Comparison of ENCODE assay signal across 1 cellular context in the genomic region with DNA sequence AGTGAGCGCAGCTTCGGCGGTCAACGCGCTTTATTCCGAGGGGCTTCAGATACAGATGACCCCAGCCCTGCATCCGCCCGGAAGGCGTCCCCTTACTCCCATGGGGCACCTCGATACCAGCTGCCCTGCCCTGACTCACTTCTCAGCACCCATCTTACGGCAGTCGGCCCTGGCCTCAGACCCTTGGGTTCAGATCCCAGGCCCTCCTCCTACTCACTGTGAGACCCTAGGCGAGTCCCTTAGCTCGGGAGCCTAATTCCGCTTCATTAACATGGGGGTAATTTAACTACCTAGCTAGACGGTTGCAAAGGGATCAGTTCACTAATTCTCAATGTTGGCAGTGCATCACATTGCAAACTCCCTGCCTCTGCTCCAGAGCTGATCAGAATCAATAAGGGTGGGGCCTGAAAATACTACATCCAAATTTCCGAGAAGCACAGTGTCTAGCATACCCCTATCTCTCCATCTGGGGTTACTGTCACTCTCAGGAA.
TF ChIP-seq lines count a peak whose summit lies in the region.

No MANE protein-coding gene starts in this region.

TF ChIP-seq in K562, 482 proteins besides CTCF, POLR2A, EP300 and RAD21 (continues in another document):
- TF ChIP-seq SFPQ (IDR thresholded peaks at IDR 0.05; ENCODE audit: low read depth, low read length), result no peak
- peak; percentile 56 for TF ChIP-seq RBBP5 (IDR thresholded peaks at IDR 0.05; ENCODE audit: borderline replicate concordance, insufficient read depth, low read length, poor library complexity, severe bottlenecking)
- TF ChIP-seq NFATC3 (IDR thresholded peaks at IDR 0.05), result no peak
- TF ChIP-seq HMGXB4 (CRISPR knock-in tag; IDR thresholded peaks at IDR 0.05), result peak; percentile 25; the same call in 1 of the 2 replicates
- TF ChIP-seq POLR2AphosphoS2 (IDR thresholded peaks at IDR 0.05; ENCODE audit: low read length), result peak; percentile 10; the same call in 1 of the 2 replicates
- TF ChIP-seq NEUROD1 (IDR thresholded peaks at IDR 0.05; ENCODE audit: borderline replicate concordance, low read depth, low read length, partially characterized antibody), result no peak
- no peak for TF ChIP-seq ZNF512 (tag; IDR thresholded peaks at IDR 0.05)
- 0 out of 2 replicates have a peak, but pooled peaks have one; percentile 91 for TF ChIP-seq ZNF778 (CRISPR knock-in tag; IDR thresholded peaks at IDR 0.05)
- peak; percentile 62; the same call in 1 of the 2 replicates for TF ChIP-seq RBFOX2 (IDR thresholded peaks at IDR 0.05; ENCODE audit: low read depth, low read length)
- TF ChIP-seq KAT7 (CRISPR knock-in tag; IDR thresholded peaks at IDR 0.05; ENCODE audit: borderline replicate concordance), result peak; percentile 64; the same call in 1 of the 2 replicates
- TF ChIP-seq, protein P1, sequence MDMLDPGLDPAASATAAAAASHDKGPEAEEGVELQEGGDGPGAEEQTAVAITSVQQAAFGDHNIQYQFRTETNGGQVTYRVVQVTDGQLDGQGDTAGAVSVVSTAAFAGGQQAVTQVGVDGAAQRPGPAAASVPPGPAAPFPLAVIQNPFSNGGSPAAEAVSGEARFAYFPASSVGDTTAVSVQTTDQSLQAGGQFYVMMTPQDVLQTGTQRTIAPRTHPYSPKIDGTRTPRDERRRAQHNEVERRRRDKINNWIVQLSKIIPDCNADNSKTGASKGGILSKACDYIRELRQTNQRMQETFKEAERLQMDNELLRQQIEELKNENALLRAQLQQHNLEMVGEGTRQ (CRISPR knock-in tag; IDR thresholded peaks at IDR 0.05), result no peak
- no peak for TF ChIP-seq ZBTB7A (IDR thresholded peaks at IDR 0.05; ENCODE audit: borderline replicate concordance, control insufficient read depth, low read depth, low read length)
- no peak for TF ChIP-seq SLC30A9 (CRISPR knock-in tag; IDR thresholded peaks at IDR 0.05)
- no peak for TF ChIP-seq DDX20 (tag; IDR thresholded peaks at IDR 0.05; ENCODE audit: low read depth)
- no peak for TF ChIP-seq TFE3 (CRISPR knock-in tag; IDR thresholded peaks at IDR 0.05)
- no peak for TF ChIP-seq ERF (CRISPR knock-in tag; IDR thresholded peaks at IDR 0.05)
- TF ChIP-seq CREB3 (tag; conservative IDR thresholded peaks at IDR 0.05; ENCODE audit: low read depth), result no peak
- no peak for TF ChIP-seq ID3 (CRISPR knock-in tag; IDR thresholded peaks at IDR 0.05)
- peak; percentile 10; the same call in 1 of the 2 replicates for TF ChIP-seq ID3 (tag; IDR thresholded peaks at IDR 0.05)
- no peak for TF ChIP-seq SIN3B (IDR thresholded peaks at IDR 0.05; ENCODE audit: low read depth)
- TF ChIP-seq ZBED1 (IDR thresholded peaks at IDR 0.05), result no peak
- peak; percentile 42; the same call in 1 of the 2 replicates for TF ChIP-seq OTX1 (CRISPR knock-in tag; IDR thresholded peaks at IDR 0.05)
- TF ChIP-seq GATAD2A (IDR thresholded peaks at IDR 0.05), result 0 out of 2 replicates have a peak, but pooled peaks have one; percentile 4
- no peak for TF ChIP-seq LCOR (CRISPR knock-in tag; IDR thresholded peaks at IDR 0.05)
- TF ChIP-seq TEAD4 (IDR thresholded peaks at IDR 0.05; ENCODE audit: low read length), result 0 out of 2 replicates have a peak, but pooled peaks have one; percentile 5
- no peak for TF ChIP-seq TEAD4 (CRISPR knock-in tag; IDR thresholded peaks at IDR 0.05; ENCODE audit: borderline replicate concordance)
- TF ChIP-seq, protein P2, sequence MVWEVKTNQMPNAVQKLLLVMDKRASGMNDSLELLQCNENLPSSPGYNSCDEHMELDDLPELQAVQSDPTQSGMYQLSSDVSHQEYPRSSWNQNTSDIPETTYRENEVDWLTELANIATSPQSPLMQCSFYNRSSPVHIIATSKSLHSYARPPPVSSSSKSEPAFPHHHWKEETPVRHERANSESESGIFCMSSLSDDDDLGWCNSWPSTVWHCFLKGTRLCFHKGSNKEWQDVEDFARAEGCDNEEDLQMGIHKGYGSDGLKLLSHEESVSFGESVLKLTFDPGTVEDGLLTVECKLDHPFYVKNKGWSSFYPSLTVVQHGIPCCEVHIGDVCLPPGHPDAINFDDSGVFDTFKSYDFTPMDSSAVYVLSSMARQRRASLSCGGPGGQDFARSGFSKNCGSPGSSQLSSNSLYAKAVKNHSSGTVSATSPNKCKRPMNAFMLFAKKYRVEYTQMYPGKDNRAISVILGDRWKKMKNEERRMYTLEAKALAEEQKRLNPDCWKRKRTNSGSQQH (CRISPR knock-in tag; IDR thresholded peaks at IDR 0.05), result 0 out of 2 replicates have a peak, but pooled peaks have one; percentile 9
- TF ChIP-seq ZBTB11 (CRISPR knock-in tag; IDR thresholded peaks at IDR 0.05), result peak in 1 of 3 experiments; percentile 19; a peak in 1 of 6 replicates
- TF ChIP-seq ZNF592 (IDR thresholded peaks at IDR 0.05), result peak; percentile 25; the same call in 1 of the 2 replicates
- no peak for TF ChIP-seq TRIM24 (IDR thresholded peaks at IDR 0.05)
- no peak for TF ChIP-seq SMARCC2 (IDR thresholded peaks at IDR 0.05; ENCODE audit: low read depth)
- no peak for TF ChIP-seq ZFP36 (IDR thresholded peaks at IDR 0.05; ENCODE audit: low read depth, low read length, partially characterized antibody)
- TF ChIP-seq FOXJ2 (tag; IDR thresholded peaks at IDR 0.05), result no peak
